8 cellular contexts compared by ENCODE assay signal in the genomic region with DNA sequence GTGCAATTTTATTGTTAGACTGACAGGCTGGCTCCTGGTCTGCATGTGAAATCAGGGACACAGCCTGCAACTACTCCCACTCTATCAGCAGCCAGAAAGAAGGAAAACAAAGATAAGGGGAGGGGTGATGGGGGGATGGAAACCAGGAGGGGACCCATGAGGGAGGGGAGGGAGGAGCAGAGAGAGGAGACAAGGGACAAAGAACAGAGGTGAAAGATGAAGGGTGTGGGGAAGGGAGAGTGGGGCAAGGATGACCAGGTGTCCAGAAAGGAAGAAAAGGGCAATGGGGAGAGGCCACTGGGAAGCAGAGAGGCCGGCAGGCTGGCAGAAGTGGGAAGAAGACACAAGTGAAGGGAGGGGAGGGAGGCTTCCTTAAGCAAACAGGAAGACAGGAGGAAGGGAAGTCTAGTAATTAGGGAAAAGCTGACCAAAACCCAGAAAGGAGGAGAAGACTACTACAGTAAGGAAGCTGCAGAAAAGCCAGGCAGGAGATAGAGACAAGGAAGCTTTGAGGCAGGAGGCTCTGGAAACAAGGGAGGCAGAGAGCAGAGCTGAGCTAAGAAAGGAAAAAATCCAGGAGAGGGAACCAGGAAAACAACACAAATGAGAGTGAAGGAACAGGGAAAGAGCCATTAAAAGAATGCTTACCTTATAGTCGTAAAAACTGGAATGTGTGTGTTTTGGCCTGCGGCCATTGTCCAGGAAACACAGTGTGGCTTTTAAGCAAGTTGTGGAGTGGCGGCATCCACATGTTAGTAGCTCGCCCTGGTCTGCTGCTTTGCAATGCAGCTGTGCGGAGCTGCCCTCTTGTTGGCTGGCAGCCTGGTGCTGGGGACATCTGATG.
DNase-seq lines count a peak whose midpoint lies in the region; ATAC-seq and TF ChIP-seq lines count a peak whose summit lies in the region.

No MANE protein-coding gene starts in this region.

- H3K79me2 ChIP-seq in OCI-LY3 (ENCODE audit: low read length): no peaks in the 10 kb centered on the region

- no peaks in the 10 kb centered on the region for H3K36me3 ChIP-seq in OCI-LY3 (replicated peaks; ENCODE audit: low read depth, low read length)
- H3K36me3 ChIP-seq in prostate gland: no peaks in the 10 kb centered on the region

- H3K9me3 ChIP-seq in OCI-LY3 (ENCODE audit: insufficient read depth, low read length) (no peaks in the 10 kb centered on the region), right cardiac atrium (ENCODE audit: control insufficient read depth, low read length) (no peaks in the 10 kb centered on the region), prostate gland (no peaks in the 10 kb centered on the region)

- H3K27ac ChIP-seq in OCI-LY3 (ENCODE audit: low read length) (no peak overlapping the region), right cardiac atrium (ENCODE audit: low read length) (peak overlapping the region; percentile 22), prostate gland (peak overlapping the region in 1 of 2 donors; percentile 33)

- no peak for TF ChIP-seq POLR2A in prostate gland (IDR thresholded peaks at IDR 0.05)

- WGBS in right cardiac atrium: 65% methylated on average over 6 of the region's 6 CpGs
- 31% methylated on average over 6 of the region's 6 CpGs for WGBS in prostate gland

- no peak overlapping the region for H2AFZ ChIP-seq in OCI-LY3 (ENCODE audit: low read depth, low read length)

- H4K20me1 ChIP-seq in OCI-LY3 (ENCODE audit: insufficient read depth, low read length): no peaks in the 10 kb centered on the region

- no peak overlapping the region for H3K4me3 ChIP-seq in OCI-LY3 (ENCODE audit: low read length)
- H3K4me3 ChIP-seq in right cardiac atrium (ENCODE audit: low read length): no peak overlapping the region
- H3K4me3 ChIP-seq in prostate gland: no peak overlapping the region

- ATAC-seq in right cardiac atrium (peak; percentile 39 to 42), omental fat pad (ENCODE audit: low FRiP score) (no peak), GM21529 (IDR thresholded peaks at IDR 0.05; ENCODE audit: unreplicated experiment) (no peak)

- H3K27me3 ChIP-seq in OCI-LY3 (ENCODE audit: low read depth, low read length): no peaks in the 10 kb centered on the region
- H3K27me3 ChIP-seq in right cardiac atrium (ENCODE audit: control insufficient read depth, insufficient read depth): no peaks in the 10 kb centered on the region
- H3K27me3 ChIP-seq in prostate gland (replicated peaks; ENCODE audit: insufficient read depth): no peaks in the 10 kb centered on the region

- H3K4me2 ChIP-seq in OCI-LY3 (ENCODE audit: low read length): peak overlapping the region; percentile 31; the same call in 1 of the 2 replicates

- intact Hi-C loops in right cardiac atrium (cut with DNase I) (loop anchor here (5.0 to 10.0 kb wide), 5 partner anchors 516 to 931 kb away; no protein-coding TSS in a partner anchor), prostate gland (cut with DNase I) (loop anchor here (1.0 to 10.0 kb wide), 4 partner anchors 99 to 930 kb away; no protein-coding TSS in a partner anchor)

- no peak overlapping the region for H3K9ac ChIP-seq in OCI-LY3 (ENCODE audit: low read length)

- TF ChIP-seq CTCF in OCI-LY3 (IDR thresholded peaks at IDR 0.05; ENCODE audit: low read depth, low read length) (no peak), prostate gland (IDR thresholded peaks at IDR 0.05) (no peak), omental fat pad (IDR thresholded peaks at IDR 0.05) (no peak)

- H3K4me1 ChIP-seq in OCI-LY3 (ENCODE audit: low read length): peaks cover 17% of the 10 kb centered on the region
- H3K4me1 ChIP-seq in right cardiac atrium (ENCODE audit: control insufficient read depth, insufficient read depth, low read length): peaks cover 3% of the 10 kb centered on the region
- H3K4me1 ChIP-seq in prostate gland (replicated peaks): peaks cover 4% of the 10 kb centered on the region

- DNase-seq in EL (peak; percentile 27), right cardiac atrium (peak in 2 of 3 donors; percentile 41 to 52), prostate gland (ENCODE audit: low spot score) (peak; percentile 61), hypothalamus (lab: John Stamatoyannopoulos, UW) (no peak), omental fat pad (ENCODE audit: low spot score) (no peak), SHP77 treated with DMSO at 0.1 percent for 48 hours (lab: John Stamatoyannopoulos, UW) (no peak)

Comparison
In these comparisons a context has a peak if more than half of its experiments do, and no peak if none do; other contexts are left out.
1. DNase-seq: peak in EL (single experiment), right cardiac atrium (2 of 3) and prostate gland (single experiment); none in hypothalamus (0 of 51), omental fat pad (single experiment) and SHP77 treated with DMSO at 0.1 percent for 48 hours (single experiment).
2. ATAC-seq: peak in right cardiac atrium (2 of 2); none in omental fat pad (single experiment) and GM21529 (single experiment).